Comparison of ENCODE assay signal across 8 cellular contexts in the genomic region with DNA sequence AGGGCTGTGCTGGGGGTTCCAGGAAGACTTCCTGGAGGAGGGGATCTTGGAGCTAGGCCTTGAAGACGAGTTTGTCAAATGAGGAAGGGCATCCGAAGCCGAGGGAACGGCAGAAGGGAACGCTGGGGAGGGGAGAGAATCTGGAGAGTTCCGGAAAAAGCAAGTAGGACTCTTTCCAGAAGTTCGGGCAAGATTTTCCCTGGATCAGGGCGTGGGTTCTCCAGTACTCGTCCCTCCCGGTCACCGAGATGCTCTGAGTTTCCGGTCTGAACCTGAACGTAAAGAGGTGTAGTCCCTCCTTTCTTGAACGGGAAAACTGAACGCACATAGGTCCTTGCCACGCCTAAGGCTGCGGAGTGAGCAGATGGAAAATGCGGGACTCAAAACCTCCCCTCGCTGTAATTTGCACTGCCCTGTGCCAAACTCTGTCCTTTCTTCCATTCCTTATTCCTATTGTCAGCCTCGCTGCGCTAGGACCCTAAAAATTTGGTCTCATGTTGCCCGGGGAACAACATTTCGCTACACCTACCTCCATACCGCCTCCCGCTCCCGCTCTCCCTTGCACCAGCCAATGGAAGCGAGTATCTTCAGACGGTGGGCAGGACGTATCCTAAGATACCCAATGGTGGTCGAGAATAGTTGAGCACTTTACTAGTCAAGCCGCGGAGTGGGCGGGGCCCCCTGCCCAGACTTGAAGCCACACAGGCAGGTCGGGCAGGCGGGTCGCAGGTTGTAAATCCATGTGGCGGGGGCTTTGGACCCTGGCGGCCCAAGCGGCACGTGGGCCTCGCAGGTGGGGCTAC. TPM values are rescaled to one million over a fixed set of nuclear protein-coding genes. Genes with fewer than 3 reads are reported as not detected.
DNase-seq lines count a peak whose midpoint lies in the region; ATAC-seq and TF ChIP-seq lines count a peak whose summit lies in the region.

Gene GTPBP3 (plus strand): TSS at position 682 of the 803 bp plus-strand sequence. CDS start 59 bp downstream, at position 741.

- WGBS in lung, 2 donors, result 0 to 1% methylated on average over 40 to 41 of the region's 41 CpGs

- DNase-seq in CD8-positive, alpha-beta T cell, result peak; percentile 90 to 99 (median 95)
- DNase-seq in HS-27A (ENCODE audit: low read depth) (peak; percentile 96), NK-92 (lab: John Stamatoyannopoulos, UW; ENCODE audit: unreplicated experiment) (peak; percentile 86), lung (ENCODE audit: low spot score) (peak; percentile 97)
- peak; percentile 87 to 94 for DNase-seq in activated CD8-positive, alpha-beta memory T cell treated with anti-CD3 and anti-CD28 coated beads for 1 hour (ENCODE audit: extremely low read depth in 1 of 2, low read depth in 1 of 2)
- DNase-seq in effector CD4-positive, alpha-beta T cell, result peak; percentile 97
- peak; percentile 92 to 94 (median 92) for DNase-seq in stimulated activated CD4-positive, alpha-beta T cell treated with anti-CD3 and anti-CD28 coated beads, TNF-alpha, amount 100 ng/mL, for 4 hours (ENCODE audit: low read depth in 3 of 3)

- no peaks in the 10 kb centered on the region for H3K36me3 ChIP-seq in CD8-positive, alpha-beta T cell (ENCODE audit: insufficient read depth, low read length)
- H3K36me3 ChIP-seq in lung (ENCODE audit: control insufficient read depth in 2 of 2, insufficient read depth in 2 of 2, low read length in 2 of 2), result peaks cover 0 to 5% of the 10 kb centered on the region in 2 donors

- CTCF ChIA-PET in CD8-positive, alpha-beta T cell (lab: Charles Lee), result interaction anchor here (0.7 kb wide), 1 partner anchor 159 kb away, joined by 3 read pairs; no protein-coding TSS in a partner anchor

- no peaks in the 10 kb centered on the region for H3K9me3 ChIP-seq in CD8-positive, alpha-beta T cell (ENCODE audit: low read length)
- no peaks in the 10 kb centered on the region for H3K9me3 ChIP-seq in lung (ENCODE audit: control insufficient read depth in 2 of 2, insufficient read depth in 1 of 2, low read length in 1 of 2)

- H3K4me1 ChIP-seq in CD8-positive, alpha-beta T cell (ENCODE audit: insufficient read depth, low read length), result peaks cover 34% of the 10 kb centered on the region
- H3K4me1 ChIP-seq in lung (ENCODE audit: control insufficient read depth in 2 of 2, insufficient read depth in 2 of 2, low read length in 2 of 2), result peaks cover 5 to 17% of the 10 kb centered on the region in 2 donors

- peak within 1 kb of the TSS; percentile 75 for H3K27ac ChIP-seq in CD8-positive, alpha-beta T cell (ENCODE audit: low read depth, low read length)
- H3K27ac ChIP-seq in lung (ENCODE audit: low read depth in 1 of 2, low read length in 1 of 2), result peak within 1 kb of the TSS; percentile 94 to 95

- H3K4me3 Mint-ChIP-seq in CD8-positive, alpha-beta T cell, result peak within 1 kb of the TSS; percentile 88

- no peaks in the 10 kb centered on the region for H3K27me3 Mint-ChIP-seq in CD8-positive, alpha-beta T cell (ENCODE audit: low read depth)

- peak within 1 kb of the TSS; percentile 91 for H3K27ac Mint-ChIP-seq in CD8-positive, alpha-beta T cell

- peaks cover 17% of the 10 kb centered on the region for H3K36me3 Mint-ChIP-seq in CD8-positive, alpha-beta T cell

- H3K9me3 Mint-ChIP-seq in CD8-positive, alpha-beta T cell, result no peaks in the 10 kb centered on the region

- H3K27me3 ChIP-seq in CD8-positive, alpha-beta T cell (ENCODE audit: insufficient read depth, low read length), result no peaks in the 10 kb centered on the region
- no peaks in the 10 kb centered on the region for H3K27me3 ChIP-seq in lung (ENCODE audit: control insufficient read depth, insufficient read depth)

- peak within 1 kb of the TSS; percentile 98 for H3K4me3 ChIP-seq in CD8-positive, alpha-beta T cell (ENCODE audit: low read depth, low read length)
- peak within 1 kb of the TSS; percentile 74 for H3K4me3 ChIP-seq in lung

- H3K4me1 Mint-ChIP-seq in CD8-positive, alpha-beta T cell (ENCODE audit: low read depth), result peaks cover 34% of the 10 kb centered on the region

- POLR2A ChIA-PET in CD8-positive, alpha-beta T cell (lab: Charles Lee), result interaction anchor here (1.7 kb wide), 1 partner anchor 28 kb away, joined by 5 read pairs; the partner anchor contains the start of gene DDA1

- TF ChIP-seq CTCF in CD8-positive, alpha-beta T cell (IDR thresholded peaks at IDR 0.05), result no peak
- no peak for TF ChIP-seq CTCF in lung (IDR thresholded peaks at IDR 0.05; ENCODE audit: control extremely low read depth, extremely low read depth)

- ATAC-seq in CD8-positive, alpha-beta T cell, result peak; percentile 90
- peak; percentile 76 for ATAC-seq in GM19467 (IDR thresholded peaks at IDR 0.05; ENCODE audit: unreplicated experiment)
- peak; percentile 89 for ATAC-seq in lung (ENCODE audit: insufficient read depth, low FRiP score)

- intact Hi-C loops in CD8-positive, alpha-beta T cell (cut with DNase I, micrococcal nuclease), result loop anchor here (1.0 kb wide), 8 partner anchors 28 to 262 kb away; partner anchors contain the start of genes BABAM1 (in 2 of the 2), DDA1 (in 1 of the 2), HAUS8 (in 1 of the 2) and MRPL34 (in 1 of the 2)

RNA-seq across cellular contexts. Expression of gene GTPBP3, which starts in this region (rescaled TPM):
- 10 to 100 TPM; 20.8 to 25.7 TPM for total RNA-seq in CD8-positive, alpha-beta T cell
- 10 to 100 TPM; 22.2 to 24.1 TPM for total RNA-seq in lung
- 10 to 100 TPM; 13.3 to 14.2 TPM for polyA plus RNA-seq in lung

Comparison
In these comparisons a context has a peak if more than half of its experiments do, and no peak if none do; other contexts are left out.
1. Peak in every context shown above with its lines: DNase-seq, ATAC-seq, H3K4me3 ChIP-seq and H3K27ac ChIP-seq.